Comparison of ENCODE assay signal across 10 cellular contexts in genomic region chr17:7580631-7581554, GRCh38. TPM values are rescaled to one million over a fixed set of nuclear protein-coding genes. Genes with fewer than 3 reads are reported as not detected.
A peak's percentile ranks its signal among the peaks of the same experiment; 100 is the strongest.
DNase-seq lines count a peak whose midpoint lies in the region; ATAC-seq, FAIRE-seq and TF ChIP-seq lines count a peak whose summit lies in the region.
"Had no signal": no experiment of that assay in that cellular context is flagged by ENCODE, and none has a peak within 500 bp of the region (broad histone marks: within the 10 kb centered on the region; RNA-seq: fewer than 3 reads in every experiment).

No MANE protein-coding gene starts in this region.

- H3K4me1 ChIP-seq in HepG2 (ENCODE audit: insufficient read depth, low read length) = peaks cover 80% of the 10 kb centered on the region
- peaks cover 20 to 43% of the 10 kb centered on the region in 2 donors for H3K4me1 ChIP-seq in thyroid gland

- no peaks in the 10 kb centered on the region; a peak in 1 of 5 replicates for H3K27me3 ChIP-seq in HepG2 (ENCODE audit: control insufficient read depth in 1 of 2, insufficient read depth in 2 of 2, low read length in 2 of 2)
- H3K27me3 ChIP-seq in thyroid gland = no peaks in the 10 kb centered on the region

- H3K9me3 ChIP-seq in HepG2 (ENCODE audit: low read length) = no peaks in the 10 kb centered on the region
- H3K9me3 ChIP-seq in thyroid gland = no peaks in the 10 kb centered on the region

- peaks cover 40% of the 10 kb centered on the region for H3K36me3 Mint-ChIP-seq in activated T-cell treated with anti-CD3 and anti-CD28 coated beads, Interleukin-2, amount 50 U/mL, for 4 hours (ENCODE audit: insufficient read depth)
- peaks cover 80% of the 10 kb centered on the region for H3K36me3 Mint-ChIP-seq in activated T-helper 2 cell treated with anti-CD3 and anti-CD28 coated beads, Interferon-gamma antibody, Interleukin-2, Interleukin-4, amounts not matched to agents 10 μg/mL and 5 μg/mL and 100 μg/mL, durations not matched to agents 14 hours and 24 hours and 36 hours (ENCODE audit: low read depth)

- POLR2A ChIA-PET in HepG2 (lab: Yijun Ruan, JAX) = interaction anchor here (1.3 to 3.6 kb wide), 2 partner anchors 47 to 106 kb away, joined by 6 to 37 read pairs; partner anchors contain the start of genes SAT2 and TP53

- H3K9me3 Mint-ChIP-seq in activated T-cell treated with anti-CD3 and anti-CD28 coated beads, Interleukin-2, amount 50 U/mL, for 4 hours = no peaks in the 10 kb centered on the region
- H3K9me3 Mint-ChIP-seq in activated T-helper 2 cell treated with anti-CD3 and anti-CD28 coated beads, Interferon-gamma antibody, Interleukin-2, Interleukin-4, amounts not matched to agents 10 μg/mL and 5 μg/mL and 100 μg/mL, durations not matched to agents 14 hours and 24 hours and 36 hours = no peaks in the 10 kb centered on the region

- no TSS peak for BruUV-seq in HepG2 (replicated peaks; lab: Mats Ljungman, UMichigan)

- TF ChIP-seq EP300 in HepG2 (IDR thresholded peaks at IDR 0.05; ENCODE audit: low read depth in 2 of 2, low read length in 2 of 2) (no peak), HepG2 (CRISPR knock-in tag; IDR thresholded peaks at IDR 0.05; ENCODE audit: borderline replicate concordance) (no peak)

- peak overlapping the region; percentile 75; the same call in 1 of the 2 replicates for H3K9ac ChIP-seq in HepG2 (ENCODE audit: insufficient read depth, low read depth, low read length)

- peaks cover 34% of the 10 kb centered on the region for H4K20me1 ChIP-seq in HepG2 (ENCODE audit: insufficient read depth, low read length)

- H3K36me3 ChIP-seq in HepG2 (replicated peaks in 1 of 2; ENCODE audit: control insufficient read depth in 1 of 2, insufficient read depth in 2 of 2, low read length in 2 of 2) (peaks cover 8 to 30% of the 10 kb centered on the region in 2 experiments), thyroid gland (peaks cover 30 to 31% of the 10 kb centered on the region in 2 donors)

- peaks cover 33% of the 10 kb centered on the region for H3K79me2 ChIP-seq in HepG2 (ENCODE audit: insufficient read depth, low read length)

- peak overlapping the region; percentile 88 for H3K27ac ChIP-seq in HepG2 (ENCODE audit: extremely low read length, insufficient read depth, low read length)
- H3K27ac ChIP-seq in thyroid gland = peak overlapping the region in 2 of 3 donors; percentile 82 to 85

- no peak for TF ChIP-seq RAD21 in HepG2 (CRISPR knock-in tag; IDR thresholded peaks at IDR 0.05)

- H2AFZ ChIP-seq in HepG2 (ENCODE audit: low read length) = no peak overlapping the region

- DNase-seq in activated T-cell treated with anti-CD3 and anti-CD28 coated beads, Interleukin-2, amount 50 U/mL, for 4 hours = no peak
- no peak for DNase-seq in activated T-cell treated with anti-CD3 and anti-CD28 coated beads, Interleukin-2, amount 50 U/mL, for 1 hour
- DNase-seq in activated T-helper 2 cell treated with anti-CD3 and anti-CD28 coated beads, Interferon-gamma antibody, Interleukin-2, Interleukin-4, amounts not matched to agents 10 μg/mL and 5 μg/mL and 100 μg/mL, durations not matched to agents 14 hours and 24 hours and 36 hours (ENCODE audit: low spot score) = no peak
- no peak for DNase-seq in HepG2 (ENCODE audit: low spot score)
- no peak for DNase-seq in thyroid gland
- DNase-seq in iPS-NIHi7 (ENCODE audit: extremely low spot score) = no peak
- no peak for DNase-seq in superior temporal gyrus (ENCODE audit: extremely low spot score)

- peaks cover 77% of the 10 kb centered on the region for H3K4me1 Mint-ChIP-seq in activated T-cell treated with anti-CD3 and anti-CD28 coated beads, Interleukin-2, amount 50 U/mL, for 4 hours (ENCODE audit: low read depth)
- H3K4me1 Mint-ChIP-seq in activated T-helper 2 cell treated with anti-CD3 and anti-CD28 coated beads, Interferon-gamma antibody, Interleukin-2, Interleukin-4, amounts not matched to agents 10 μg/mL and 5 μg/mL and 100 μg/mL, durations not matched to agents 14 hours and 24 hours and 36 hours (ENCODE audit: low read depth) = peaks cover 67% of the 10 kb centered on the region

- TF ChIP-seq POLR2A in HepG2 (IDR thresholded peaks at IDR 0.05; ENCODE audit: insufficient read depth in 1 of 2, low read depth in 2 of 2, low read length in 2 of 2) (no peak), thyroid gland (IDR thresholded peaks at IDR 0.05) (no peak)

- peak overlapping the region in 1 of 3 experiments; percentile 58; a peak in 1 of 6 replicates for H3K4me3 ChIP-seq in HepG2 (replicated peaks in 1 of 3; ENCODE audit: insufficient read depth in 1 of 3, low read depth in 2 of 3, low read length in 3 of 3)
- H3K4me3 ChIP-seq in thyroid gland (replicated peaks in 1 of 3) = no peak overlapping the region

- ATAC-seq in activated T-cell treated with anti-CD3 and anti-CD28 coated beads, Interleukin-2, amount 50 U/mL, for 4 hours = no peak
- no peak; the same call in 2 of the 3 replicates for ATAC-seq in HepG2
- no peak for ATAC-seq in HG02852 (IDR thresholded peaks at IDR 0.05; ENCODE audit: unreplicated experiment)

- WGBS in HepG2 (ENCODE audit: low lambda C conversion rate) = 93% methylated on average over 21 of the region's 21 CpGs
- WGBS in thyroid gland, 2 donors = 84 to 88% methylated on average over 21 of the region's 21 CpGs

- peak overlapping the region; percentile 72 for H3K4me2 ChIP-seq in HepG2 (ENCODE audit: low read depth, low read length)

- peak overlapping the region; percentile 6 for H3K4me3 Mint-ChIP-seq in activated T-cell treated with anti-CD3 and anti-CD28 coated beads, Interleukin-2, amount 50 U/mL, for 4 hours
- H3K4me3 Mint-ChIP-seq in activated T-helper 2 cell treated with anti-CD3 and anti-CD28 coated beads, Interferon-gamma antibody, Interleukin-2, Interleukin-4, amounts not matched to agents 10 μg/mL and 5 μg/mL and 100 μg/mL, durations not matched to agents 14 hours and 24 hours and 36 hours (ENCODE audit: low read depth) = peak overlapping the region; percentile 18

- TF ChIP-seq CTCF in HepG2 (CRISPR knock-in tag; IDR thresholded peaks at IDR 0.05) = no peak
- no peak for TF ChIP-seq CTCF in thyroid gland (IDR thresholded peaks at IDR 0.05)

- intact Hi-C loops in activated T-helper 2 cell treated with anti-CD3 and anti-CD28 coated beads, Interferon-gamma antibody, Interleukin-2, Interleukin-4, amounts not matched to agents 10 μg/mL and 5 μg/mL and 100 μg/mL, durations not matched to agents 14 hours and 24 hours and 36 hours (cut with micrococcal nuclease) = no loop called here
- intact Hi-C loops in HepG2 (cut with micrococcal nuclease; ENCODE audit: unreplicated experiment) = no loop called here
- intact Hi-C loops in thyroid gland (cut with DNase I) = no loop called here

- no peaks in the 10 kb centered on the region for H3K27me3 Mint-ChIP-seq in activated T-cell treated with anti-CD3 and anti-CD28 coated beads, Interleukin-2, amount 50 U/mL, for 4 hours (ENCODE audit: low read depth)
- H3K27me3 Mint-ChIP-seq in activated T-helper 2 cell treated with anti-CD3 and anti-CD28 coated beads, Interferon-gamma antibody, Interleukin-2, Interleukin-4, amounts not matched to agents 10 μg/mL and 5 μg/mL and 100 μg/mL, durations not matched to agents 14 hours and 24 hours and 36 hours (ENCODE audit: low read depth) = no peaks in the 10 kb centered on the region

- in situ Hi-C loops in HepG2 (cut with HindIII; ENCODE audit: extremely low pct_ligation_motif_present, low pct_unique_long_range_greater_than_20kb) = no loop called here

- H3K27ac Mint-ChIP-seq in activated T-helper 2 cell treated with anti-CD3 and anti-CD28 coated beads, Interferon-gamma antibody, Interleukin-2, Interleukin-4, amounts not matched to agents 10 μg/mL and 5 μg/mL and 100 μg/mL, durations not matched to agents 14 hours and 24 hours and 36 hours = peak overlapping the region; percentile 82

- CTCF ChIA-PET in HepG2 (lab: Yijun Ruan, JAX; ENCODE audit: low intra/inter-chr PET ratio, low total read pairs) = no interaction called here

- no peak for FAIRE-seq in HepG2 (lab: Jason Lieb, UNC)
- FAIRE-seq: GM19239, TTC549 had no signal

RNA-seq across cellular contexts. Expression of gene CD68, which starts 1.5 kb away (rescaled TPM):
- total RNA-seq in activated T-cell treated with anti-CD3 and anti-CD28 coated beads, Interleukin-2, amount 50 U/mL, for 4 hours = 1 to 10 TPM; 4.8 to 5.3 (median 4.9) TPM
- total RNA-seq in activated T-helper 2 cell treated with anti-CD3 and anti-CD28 coated beads, Interferon-gamma antibody, Interleukin-2, Interleukin-4, amounts not matched to agents 10 μg/mL and 5 μg/mL and 100 μg/mL, durations not matched to agents 14 hours and 24 hours and 36 hours = 9.6 and 10.1 TPM in 2 replicates
- 4.1 and 10.3 TPM in 2 replicates for total RNA-seq in HepG2 (2016; rRNA removed; fragmentation: Illumina TruSeq; extraction: Trizol)
- 6.3 and 6.7 TPM in 2 replicates for total RNA-seq in HepG2 (2016; cell fraction: cytosol; rRNA removed; fragmentation: Illumina TruSeq; extraction: Trizol; ENCODE audit: low read depth)
- total RNA-seq in HepG2 (2016; cell fraction: insoluble cytoplasmic fraction; rRNA removed; fragmentation: Illumina TruSeq; extraction: Trizol) = 3.2 and 7.8 TPM in 2 replicates
- total RNA-seq in HepG2 (2016; cell fraction: membrane; rRNA removed; fragmentation: Illumina TruSeq; extraction: Trizol) = 7.2 and 7.7 TPM in 2 replicates
- total RNA-seq in HepG2 (2016; cell fraction: nucleus; rRNA removed; fragmentation: Illumina TruSeq; extraction: Trizol) = 3.2 and 9.0 TPM in 2 replicates
- polyA plus RNA-seq in HepG2 (2011; rRNA removed) = 104 and 124 TPM in 2 replicates
- polyA plus RNA-seq in HepG2 (2011; cell fraction: cytosol; rRNA removed) = 69.4 and 81.9 TPM in 2 replicates
- polyA plus RNA-seq in HepG2 (2011; cell fraction: nucleus; rRNA removed) = 15.4 and 16.3 TPM in 2 replicates
- polyA plus RNA-seq in HepG2 (2012) = 26.8 and 35.7 TPM in 2 replicates
- polyA plus RNA-seq in HepG2 (2016; cell fraction: cytosol; fragmentation: Illumina TruSeq; extraction: Trizol; ENCODE audit: low read depth) = 16.5 and 18.7 TPM in 2 replicates
- 17.2 and 20.1 TPM in 2 replicates for polyA plus RNA-seq in HepG2 (2016; cell fraction: insoluble cytoplasmic fraction; fragmentation: Illumina TruSeq; extraction: Trizol; ENCODE audit: low read depth)
- polyA plus RNA-seq in HepG2 (2016; cell fraction: membrane; fragmentation: Illumina TruSeq; extraction: Trizol; ENCODE audit: low read depth) = 24.5 and 25.8 TPM in 2 replicates
- 16.1 and 21.1 TPM in 2 replicates for polyA plus RNA-seq in HepG2 (2016; cell fraction: nucleus; fragmentation: Illumina TruSeq; extraction: Trizol; ENCODE audit: insufficient read depth, low read depth)
- 12.6 and 26.1 TPM in 2 replicates for polyA minus RNA-seq in HepG2 (2011; rRNA and poly(A)+ RNA removed; ENCODE audit: low replicate concordance)
- polyA minus RNA-seq in HepG2 (2011; cell fraction: cytosol; rRNA and poly(A)+ RNA removed) = 7.6 and 9.9 TPM in 2 replicates
- polyA minus RNA-seq in HepG2 (2011; cell fraction: nucleus; rRNA and poly(A)+ RNA removed) = 4.6 and 6.2 TPM in 2 replicates
- 10 to 100 TPM; 13.6 to 52.0 (median 21.5) TPM for total RNA-seq in thyroid gland

RNA-seq across cellular contexts. Expression of gene MPDU1, which starts 2.8 kb away (rescaled TPM):
- 100 to 1,000 TPM; 110 to 134 (median 114) TPM for total RNA-seq in activated T-cell treated with anti-CD3 and anti-CD28 coated beads, Interleukin-2, amount 50 U/mL, for 4 hours
- 98.6 and 106 TPM in 2 replicates for total RNA-seq in activated T-helper 2 cell treated with anti-CD3 and anti-CD28 coated beads, Interferon-gamma antibody, Interleukin-2, Interleukin-4, amounts not matched to agents 10 μg/mL and 5 μg/mL and 100 μg/mL, durations not matched to agents 14 hours and 24 hours and 36 hours
- total RNA-seq in HepG2 (2016; rRNA removed; fragmentation: Illumina TruSeq; extraction: Trizol) (59.5 and 112 TPM in 2 replicates), thyroid gland (100 to 1,000 TPM in 3 of 4 donors, 10 to 100 TPM in 1; 88.8 to 250 (median 164) TPM)
- total RNA-seq in HepG2 (2016; cell fraction: cytosol; rRNA removed; fragmentation: Illumina TruSeq; extraction: Trizol; ENCODE audit: low read depth) = 17.5 and 21.1 TPM in 2 replicates
- 62.6 and 101 TPM in 2 replicates for total RNA-seq in HepG2 (2016; cell fraction: insoluble cytoplasmic fraction; rRNA removed; fragmentation: Illumina TruSeq; extraction: Trizol)
- 24.3 and 28.7 TPM in 2 replicates for total RNA-seq in HepG2 (2016; cell fraction: membrane; rRNA removed; fragmentation: Illumina TruSeq; extraction: Trizol)
- 84.0 and 86.6 TPM in 2 replicates for total RNA-seq in HepG2 (2016; cell fraction: nucleus; rRNA removed; fragmentation: Illumina TruSeq; extraction: Trizol)
- 127 and 167 TPM in 2 replicates for polyA plus RNA-seq in HepG2 (2011; rRNA removed)
- 188 and 194 TPM in 2 replicates for polyA plus RNA-seq in HepG2 (2011; cell fraction: cytosol; rRNA removed)
- 91.5 and 103 TPM in 2 replicates for polyA plus RNA-seq in HepG2 (2011; cell fraction: nucleus; rRNA removed)
- polyA plus RNA-seq in HepG2 (2012) = 56.7 and 59.6 TPM in 2 replicates
- 12.2 and 12.9 TPM in 2 replicates for polyA plus RNA-seq in HepG2 (2016; cell fraction: cytosol; fragmentation: Illumina TruSeq; extraction: Trizol; ENCODE audit: low read depth)
- polyA plus RNA-seq in HepG2 (2016; cell fraction: insoluble cytoplasmic fraction; fragmentation: Illumina TruSeq; extraction: Trizol; ENCODE audit: low read depth) = 73.5 and 77.4 TPM in 2 replicates
- 22.9 and 23.5 TPM in 2 replicates for polyA plus RNA-seq in HepG2 (2016; cell fraction: membrane; fragmentation: Illumina TruSeq; extraction: Trizol; ENCODE audit: low read depth)
- polyA plus RNA-seq in HepG2 (2016; cell fraction: nucleus; fragmentation: Illumina TruSeq; extraction: Trizol; ENCODE audit: insufficient read depth, low read depth) = 172 and 177 TPM in 2 replicates
- 205 and 272 TPM in 2 replicates for polyA minus RNA-seq in HepG2 (2011; rRNA and poly(A)+ RNA removed; ENCODE audit: low replicate concordance)
- polyA minus RNA-seq in HepG2 (2011; cell fraction: cytosol; rRNA and poly(A)+ RNA removed) = 31.8 and 40.4 TPM in 2 replicates
- 30.7 and 35.3 TPM in 2 replicates for polyA minus RNA-seq in HepG2 (2011; cell fraction: nucleus; rRNA and poly(A)+ RNA removed)

RNA-seq across cellular contexts. Expression of gene SOX15, which starts 9.0 kb away (rescaled TPM):
- under 1 TPM; 0.20 to 0.38 (median 0.24) TPM for total RNA-seq in activated T-cell treated with anti-CD3 and anti-CD28 coated beads, Interleukin-2, amount 50 U/mL, for 4 hours
- total RNA-seq in activated T-helper 2 cell treated with anti-CD3 and anti-CD28 coated beads, Interferon-gamma antibody, Interleukin-2, Interleukin-4, amounts not matched to agents 10 μg/mL and 5 μg/mL and 100 μg/mL, durations not matched to agents 14 hours and 24 hours and 36 hours = 0.21 and 0.60 TPM in 2 replicates
- total RNA-seq in HepG2 (2016; rRNA removed; fragmentation: Illumina TruSeq; extraction: Trizol) (0.18 TPM in 1 of 2 replicates, not detected in the other), thyroid gland (1 to 10 TPM in 1 of 4 donors, under 1 TPM in 1, not detected in 2; 0.67 to 3.1 TPM)
- total RNA-seq in HepG2 (2016; cell fraction: cytosol; rRNA removed; fragmentation: Illumina TruSeq; extraction: Trizol; ENCODE audit: low read depth) = not detected in 2 replicates
- total RNA-seq in HepG2 (2016; cell fraction: insoluble cytoplasmic fraction; rRNA removed; fragmentation: Illumina TruSeq; extraction: Trizol) = 0.22 TPM in 1 of 2 replicates, not detected in the other
- total RNA-seq in HepG2 (2016; cell fraction: membrane; rRNA removed; fragmentation: Illumina TruSeq; extraction: Trizol) = not detected in 2 replicates
- 0.37 TPM in 1 of 2 replicates, not detected in the other for total RNA-seq in HepG2 (2016; cell fraction: nucleus; rRNA removed; fragmentation: Illumina TruSeq; extraction: Trizol)
- 0.07 and 0.17 TPM in 2 replicates for polyA plus RNA-seq in HepG2 (2011; rRNA removed)
- 0.04 TPM in 1 of 2 replicates, not detected in the other for polyA plus RNA-seq in HepG2 (2011; cell fraction: cytosol; rRNA removed)
- polyA plus RNA-seq in HepG2 (2011; cell fraction: nucleus; rRNA removed) = 0.54 and 0.63 TPM in 2 replicates
- polyA plus RNA-seq in HepG2 (2012) = 0.44 and 0.63 TPM in 2 replicates
- polyA plus RNA-seq in HepG2 (2016; cell fraction: cytosol; fragmentation: Illumina TruSeq; extraction: Trizol; ENCODE audit: low read depth) = 0.17 TPM in 1 of 2 replicates, not detected in the other
- not detected in 2 replicates for polyA plus RNA-seq in HepG2 (2016; cell fraction: insoluble cytoplasmic fraction; fragmentation: Illumina TruSeq; extraction: Trizol; ENCODE audit: low read depth)
- not detected in 2 replicates for polyA plus RNA-seq in HepG2 (2016; cell fraction: membrane; fragmentation: Illumina TruSeq; extraction: Trizol; ENCODE audit: low read depth)
- 0.68 and 1.3 TPM in 2 replicates for polyA plus RNA-seq in HepG2 (2016; cell fraction: nucleus; fragmentation: Illumina TruSeq; extraction: Trizol; ENCODE audit: insufficient read depth, low read depth)
- 0.44 TPM in 1 of 2 replicates, not detected in the other for polyA minus RNA-seq in HepG2 (2011; rRNA and poly(A)+ RNA removed; ENCODE audit: low replicate concordance)
- not detected in 2 replicates for polyA minus RNA-seq in HepG2 (2011; cell fraction: cytosol; rRNA and poly(A)+ RNA removed)
- polyA minus RNA-seq in HepG2 (2011; cell fraction: nucleus; rRNA and poly(A)+ RNA removed) = 0.62 TPM in 1 of 2 replicates, not detected in the other

RNA-seq across cellular contexts. Expression of gene SENP3, which starts 19.2 kb away (rescaled TPM):
- 100 to 1,000 TPM; 138 to 153 (median 146) TPM for total RNA-seq in activated T-cell treated with anti-CD3 and anti-CD28 coated beads, Interleukin-2, amount 50 U/mL, for 4 hours
- total RNA-seq in activated T-helper 2 cell treated with anti-CD3 and anti-CD28 coated beads, Interferon-gamma antibody, Interleukin-2, Interleukin-4, amounts not matched to agents 10 μg/mL and 5 μg/mL and 100 μg/mL, durations not matched to agents 14 hours and 24 hours and 36 hours = 64.9 and 69.6 TPM in 2 replicates
- total RNA-seq in HepG2 (2016; rRNA removed; fragmentation: Illumina TruSeq; extraction: Trizol) = 64.5 and 75.4 TPM in 2 replicates
- total RNA-seq in HepG2 (2016; cell fraction: cytosol; rRNA removed; fragmentation: Illumina TruSeq; extraction: Trizol; ENCODE audit: low read depth) = 46.1 and 48.3 TPM in 2 replicates
- total RNA-seq in HepG2 (2016; cell fraction: insoluble cytoplasmic fraction; rRNA removed; fragmentation: Illumina TruSeq; extraction: Trizol) = 67.8 and 80.2 TPM in 2 replicates
- total RNA-seq in HepG2 (2016; cell fraction: membrane; rRNA removed; fragmentation: Illumina TruSeq; extraction: Trizol) = 96.7 and 98.4 TPM in 2 replicates
- 31.6 and 38.4 TPM in 2 replicates for total RNA-seq in HepG2 (2016; cell fraction: nucleus; rRNA removed; fragmentation: Illumina TruSeq; extraction: Trizol)
- polyA plus RNA-seq in HepG2 (2011; rRNA removed) = 55.8 and 57.3 TPM in 2 replicates
- polyA plus RNA-seq in HepG2 (2011; cell fraction: cytosol; rRNA removed) = 51.2 and 51.8 TPM in 2 replicates
- 36.5 and 39.7 TPM in 2 replicates for polyA plus RNA-seq in HepG2 (2011; cell fraction: nucleus; rRNA removed)
- 20.5 and 25.7 TPM in 2 replicates for polyA plus RNA-seq in HepG2 (2012)
- polyA plus RNA-seq in HepG2 (2016; cell fraction: cytosol; fragmentation: Illumina TruSeq; extraction: Trizol; ENCODE audit: low read depth) = 29.8 and 32.5 TPM in 2 replicates
- 66.8 and 75.8 TPM in 2 replicates for polyA plus RNA-seq in HepG2 (2016; cell fraction: insoluble cytoplasmic fraction; fragmentation: Illumina TruSeq; extraction: Trizol; ENCODE audit: low read depth)
- 81.7 and 87.7 TPM in 2 replicates for polyA plus RNA-seq in HepG2 (2016; cell fraction: membrane; fragmentation: Illumina TruSeq; extraction: Trizol; ENCODE audit: low read depth)
- polyA plus RNA-seq in HepG2 (2016; cell fraction: nucleus; fragmentation: Illumina TruSeq; extraction: Trizol; ENCODE audit: insufficient read depth, low read depth) = 52.7 and 61.4 TPM in 2 replicates
- polyA minus RNA-seq in HepG2 (2011; rRNA and poly(A)+ RNA removed; ENCODE audit: low replicate concordance) = 67.9 and 190 TPM in 2 replicates
- polyA minus RNA-seq in HepG2 (2011; cell fraction: cytosol; rRNA and poly(A)+ RNA removed) = 26.8 and 29.3 TPM in 2 replicates
- 19.1 and 20.5 TPM in 2 replicates for polyA minus RNA-seq in HepG2 (2011; cell fraction: nucleus; rRNA and poly(A)+ RNA removed)
- 10 to 100 TPM; 62.4 to 73.3 (median 66.3) TPM for total RNA-seq in thyroid gland

RNA-seq across cellular contexts. Expression of gene TNFSF13, which starts 22.3 kb away (rescaled TPM):
- 1 to 10 TPM in 2 of 3 donors, under 1 TPM in 1; 0.98 to 1.4 (median 1.3) TPM for total RNA-seq in activated T-cell treated with anti-CD3 and anti-CD28 coated beads, Interleukin-2, amount 50 U/mL, for 4 hours
- total RNA-seq in activated T-helper 2 cell treated with anti-CD3 and anti-CD28 coated beads, Interferon-gamma antibody, Interleukin-2, Interleukin-4, amounts not matched to agents 10 μg/mL and 5 μg/mL and 100 μg/mL, durations not matched to agents 14 hours and 24 hours and 36 hours = 2.9 and 3.5 TPM in 2 replicates
- 1.7 and 2.5 TPM in 2 replicates for total RNA-seq in HepG2 (2016; rRNA removed; fragmentation: Illumina TruSeq; extraction: Trizol)
- total RNA-seq in HepG2 (2016; cell fraction: cytosol; rRNA removed; fragmentation: Illumina TruSeq; extraction: Trizol; ENCODE audit: low read depth) = 0.20 and 0.79 TPM in 2 replicates
- 2.0 and 2.2 TPM in 2 replicates for total RNA-seq in HepG2 (2016; cell fraction: insoluble cytoplasmic fraction; rRNA removed; fragmentation: Illumina TruSeq; extraction: Trizol)
- 1.1 and 2.2 TPM in 2 replicates for total RNA-seq in HepG2 (2016; cell fraction: membrane; rRNA removed; fragmentation: Illumina TruSeq; extraction: Trizol)
- total RNA-seq in HepG2 (2016; cell fraction: nucleus; rRNA removed; fragmentation: Illumina TruSeq; extraction: Trizol) = 2.9 and 3.2 TPM in 2 replicates
- 3.3 TPM in 2 replicates for polyA plus RNA-seq in HepG2 (2011; rRNA removed)
- polyA plus RNA-seq in HepG2 (2011; cell fraction: cytosol; rRNA removed) = 2.2 TPM in 2 replicates
- polyA plus RNA-seq in HepG2 (2011; cell fraction: nucleus; rRNA removed) = 9.6 and 11.2 TPM in 2 replicates
- polyA plus RNA-seq in HepG2 (2012) = 2.6 and 3.9 TPM in 2 replicates
- polyA plus RNA-seq in HepG2 (2016; cell fraction: cytosol; fragmentation: Illumina TruSeq; extraction: Trizol; ENCODE audit: low read depth) = 0.76 and 2.2 TPM in 2 replicates
- 3.1 and 3.7 TPM in 2 replicates for polyA plus RNA-seq in HepG2 (2016; cell fraction: insoluble cytoplasmic fraction; fragmentation: Illumina TruSeq; extraction: Trizol; ENCODE audit: low read depth)
- 2.2 and 2.3 TPM in 2 replicates for polyA plus RNA-seq in HepG2 (2016; cell fraction: membrane; fragmentation: Illumina TruSeq; extraction: Trizol; ENCODE audit: low read depth)
- polyA plus RNA-seq in HepG2 (2016; cell fraction: nucleus; fragmentation: Illumina TruSeq; extraction: Trizol; ENCODE audit: insufficient read depth, low read depth) = 4.9 and 6.7 TPM in 2 replicates
- polyA minus RNA-seq in HepG2 (2011; rRNA and poly(A)+ RNA removed; ENCODE audit: low replicate concordance) = 2.2 and 7.1 TPM in 2 replicates
- 0.26 and 1.3 TPM in 2 replicates for polyA minus RNA-seq in HepG2 (2011; cell fraction: cytosol; rRNA and poly(A)+ RNA removed)
- polyA minus RNA-seq in HepG2 (2011; cell fraction: nucleus; rRNA and poly(A)+ RNA removed) = 2.1 and 3.0 TPM in 2 replicates
- 10 to 100 TPM; 11.7 to 32.2 (median 24.8) TPM for total RNA-seq in thyroid gland
